33 cellular contexts compared by ENCODE assay signal in genomic region chr2:239647037-239647436, GRCh38.
"Had no signal": no experiment of that assay in that cellular context is flagged by ENCODE, and none has a peak within 500 bp of the region (broad histone marks: within the 10 kb centered on the region; RNA-seq: fewer than 3 reads in every experiment).

No MANE protein-coding gene starts in this region.

- H3K36me3 Mint-ChIP-seq: activated CD4-positive, alpha-beta memory T cell treated with anti-CD3 and anti-CD28 coated beads for 36 hours; activated naive CD4-positive, alpha-beta T cell treated with anti-CD3 and anti-CD28 coated beads, Interleukin-2, amount 10 ng/mL, durations not matched to agents 7 days and 5 days; T-cell had no signal

- H3K9me3 Mint-ChIP-seq: activated B cell treated with CpG ODN at 0.5 μM for 24 hours had no signal

- H3K4me1 Mint-ChIP-seq: activated B cell treated with CpG ODN at 0.5 μM for 24 hours; activated naive CD4-positive, alpha-beta T cell treated with anti-CD3 and anti-CD28 coated beads, Interleukin-2, amount 10 ng/mL, durations not matched to agents 7 days and 5 days; activated naive CD8-positive, alpha-beta T cell treated with anti-CD3 and anti-CD28 coated beads, Interleukin-2, amount 50 U/mL, for 24 hours had no signal

- DNase-seq: activated B cell treated with CpG ODN at 0.5 μM for 24 hours; activated CD4-positive, alpha-beta memory T cell treated with anti-CD3 and anti-CD28 coated beads for 36 hours; activated CD4-positive, alpha-beta T cell treated with anti-CD3 and anti-CD28 coated beads for 4 hours; activated CD4-positive, alpha-beta T cell treated with anti-CD3 and anti-CD28 coated beads, Interleukin-2, amount 50 U/mL, for 1 hour; activated CD4-positive, CD25-positive, alpha-beta regulatory T cell treated with anti-CD3 and anti-CD28 coated beads, Interleukin-2, amount 50 U/mL, for 72 hours; activated effector memory CD4-positive, alpha-beta T cell treated with Interleukin-2 at 50 U/mL for 16 hours; activated naive CD4-positive, alpha-beta T cell treated with anti-CD3 and anti-CD28 coated beads, Interleukin-2, amount 10 ng/mL, durations not matched to agents 7 days and 5 days; activated naive CD8-positive, alpha-beta T cell treated with anti-CD3 and anti-CD28 coated beads, Interleukin-2, amount 50 U/mL, for 24 hours; activated T-cell treated with anti-CD3 and anti-CD28 coated beads for 4 hours; activated T-cell treated with anti-CD3 and anti-CD28 coated beads, Interleukin-2, amount 50 U/mL, for 4 hours; aorta; brain microvascular endothelial cell; central memory CD4-positive, alpha-beta T cell; MM.1S; MV-4-11; NCI-H1092 treated with DMSO at 0.1 percent for 48 hours; NCI-H1417; NCI-H146; NCI-H187; NCI-H2029 treated with DMSO at 0.1 percent for 48 hours; NCI-H2107; NCI-H2171; NCI-H510A; NCI-H526; NCI-H748 treated with DMSO at 0.1 percent for 48 hours; NK-92 treated with Interleukin-12 subunit alpha and Interleukin-12 subunit beta, amount 100 ng/mL, for 24 hours; PC-9; SIG-M5; T-helper 9 cell had no signal

- H3K4me3 Mint-ChIP-seq: activated B cell treated with CpG ODN at 0.5 μM for 24 hours; activated CD4-positive, alpha-beta memory T cell treated with anti-CD3 and anti-CD28 coated beads for 36 hours; activated naive CD4-positive, alpha-beta T cell treated with anti-CD3 and anti-CD28 coated beads, Interleukin-2, amount 10 ng/mL, durations not matched to agents 7 days and 5 days; activated naive CD8-positive, alpha-beta T cell; activated naive CD8-positive, alpha-beta T cell treated with anti-CD3 and anti-CD28 coated beads, Interleukin-2, amount 50 U/mL, for 24 hours; activated T-cell treated with anti-CD3 and anti-CD28 coated beads, Interleukin-2, amount 50 U/mL, for 4 hours; T-cell had no signal

- H3K27ac Mint-ChIP-seq: activated B cell treated with CpG ODN at 0.5 μM for 24 hours; activated CD4-positive, alpha-beta memory T cell treated with anti-CD3 and anti-CD28 coated beads for 36 hours; activated naive CD4-positive, alpha-beta T cell treated with anti-CD3 and anti-CD28 coated beads, Interleukin-2, amount 10 ng/mL, durations not matched to agents 7 days and 5 days; activated naive CD8-positive, alpha-beta T cell; activated naive CD8-positive, alpha-beta T cell treated with anti-CD3 and anti-CD28 coated beads, Interleukin-2, amount 50 U/mL, for 24 hours; T-cell had no signal

- ATAC-seq: activated naive CD8-positive, alpha-beta T cell treated with anti-CD3 and anti-CD28 coated beads, Interleukin-2, amount 50 U/mL, for 24 hours; activated T-cell treated with anti-CD3 and anti-CD28 coated beads, Interleukin-2, amount 50 U/mL, for 4 hours; Right ventricle myocardium inferior; SK-N-SH treated with all-trans-retinoic acid at 6 μM for 48 hours; T-cell had no signal
